27 cellular contexts compared by ENCODE assay signal in the genomic region with DNA sequence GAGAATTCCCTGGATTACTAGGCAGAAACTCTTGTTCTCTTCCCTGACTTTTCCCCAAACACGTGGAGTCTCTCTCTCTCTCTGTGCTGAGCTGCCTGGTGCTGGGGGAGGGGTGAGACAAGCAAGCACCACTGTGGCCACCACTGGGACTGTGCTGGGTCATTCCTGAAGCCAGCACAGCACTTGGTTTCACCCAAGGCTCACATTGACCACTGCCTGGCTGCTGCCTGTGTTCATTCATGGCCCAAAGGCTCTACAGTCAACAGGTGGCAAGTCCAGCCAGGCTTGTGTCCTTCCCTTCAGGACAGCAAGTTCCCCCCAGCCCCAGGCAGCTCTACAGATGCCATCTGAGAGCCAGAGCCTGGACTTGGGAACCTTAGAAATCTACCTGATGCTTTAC.
"Had no signal": no experiment of that assay in that cellular context is flagged by ENCODE, and none has a peak within 500 bp of the region (broad histone marks: within the 10 kb centered on the region; RNA-seq: fewer than 3 reads in every experiment).

No MANE protein-coding gene starts in this region.

- H3K27ac ChIP-seq: adrenal gland, left lung, pancreas, psoas muscle, right atrium auricular region, skin epidermis, stomach, suprapubic skin, tibial nerve, VCaP had no signal

- H3K4me1 ChIP-seq: adrenal gland, left lung, pancreas, right atrium auricular region, stomach, suprapubic skin, tibial nerve had no signal

- H3K27me3 ChIP-seq: adrenal gland, left lung, pancreas, right atrium auricular region, stomach, suprapubic skin, tibial nerve had no signal

- DNase-seq: activated CD4-positive, alpha-beta T cell treated with anti-CD3 and anti-CD28 coated beads, Interleukin-2, amount 50 U/mL, for 4 hours; activated CD8-positive, alpha-beta memory T cell treated with anti-CD3 and anti-CD28 coated beads for 24 hours; activated CD8-positive, alpha-beta memory T cell treated with anti-CD3 and anti-CD28 coated beads, Interleukin-2, amount 50 U/mL, for 4 hours; activated naive CD4-positive, alpha-beta T cell; activated T-cell treated with anti-CD3 and anti-CD28 coated beads, Interleukin-2, amount 50 U/mL, for 24 hours; adrenal gland; central memory CD4-positive, alpha-beta T cell; effector memory CD4-positive, alpha-beta T cell; foreskin melanocyte; head of caudate nucleus; left lung; psoas muscle; stimulated activated CD4-positive, alpha-beta T cell treated with anti-CD3 and anti-CD28 coated beads, Interleukin-1b, Interleukin-23, amount 100 ng/mL, for 48 hours; stomach; T-cell had no signal

- H3K36me3 ChIP-seq: adrenal gland had no signal

- H3K4me3 ChIP-seq: adrenal gland, left lung, lung, pancreas, psoas muscle, right atrium auricular region, skin epidermis, stomach, suprapubic skin, tibial nerve had no signal

- H3K9me3 ChIP-seq: adrenal gland, pancreas, right atrium auricular region, stomach, suprapubic skin, tibial nerve had no signal

- FAIRE-seq: astrocyte, endothelial cell of umbilical vein, pancreas, urothelium cell line had no signal

- ATAC-seq: activated T-helper 17 cell treated with anti-CD3 and anti-CD28 coated beads, Interleukin-2, amount 50 U/mL, for 72 hours; esophagus mucosa; left lung; pancreas; T-cell had no signal
